In the genomic region with DNA sequence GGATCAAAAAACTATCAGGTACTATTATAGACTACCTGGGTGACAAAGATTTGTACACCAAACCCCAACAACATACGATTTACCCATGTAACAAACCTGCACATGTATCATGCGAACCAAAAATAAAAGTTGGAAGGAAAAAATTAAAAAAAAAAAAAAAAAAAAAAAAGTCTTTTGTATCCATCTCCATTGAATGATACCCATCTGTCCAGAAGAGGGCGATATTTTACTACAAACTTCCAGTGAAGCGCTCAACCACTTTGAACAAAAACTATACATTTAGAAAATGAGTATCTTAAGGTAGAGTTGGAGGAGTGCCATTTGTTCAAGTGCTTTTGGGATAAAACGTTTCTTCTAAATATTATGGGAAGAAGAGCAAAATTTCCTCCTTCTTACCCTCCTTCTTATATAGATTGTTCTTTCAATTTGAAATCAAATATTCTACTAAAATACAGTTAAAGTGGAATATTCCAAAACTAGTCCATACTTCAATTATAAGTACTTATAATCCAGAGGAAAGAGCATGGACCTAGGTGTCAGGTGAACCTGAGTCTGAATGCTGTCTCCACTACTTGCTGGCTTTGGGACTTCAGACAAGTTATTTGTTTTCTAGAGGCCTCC, we compare ENCODE assay signal across 8 cellular contexts. TPM values are rescaled to one million over a fixed set of nuclear protein-coding genes. Genes with fewer than 3 reads are reported as not detected.
DNase-seq lines count a peak whose midpoint lies in the region; ATAC-seq and TF ChIP-seq lines count a peak whose summit lies in the region.

No MANE protein-coding gene starts in this region.

- H2AFZ ChIP-seq in H9 (ENCODE audit: low read length) = no peak overlapping the region

- H3K79me2 ChIP-seq in H9 (ENCODE audit: insufficient read depth, low read length) = no peaks in the 10 kb centered on the region

- no peak overlapping the region for H3T11ph ChIP-seq in H9 (ENCODE audit: low read length)

- DNase-seq in BE2C = no peak
- no peak for DNase-seq in H9
- peak; percentile 50 for DNase-seq in NCI-H526 treated with DMSO at 0.1 percent for 48 hours (lab: John Stamatoyannopoulos, UW)
- DNase-seq in cardiac fibroblast (ENCODE audit: low read depth in 2 of 2) = peak; percentile 71 to 74
- no peak for DNase-seq in right lobe of liver
- no peak for DNase-seq in cerebellar nuclear complex (lab: John Stamatoyannopoulos, UW)
- DNase-seq in OCI-M2 (lab: John Stamatoyannopoulos, UW; ENCODE audit: unreplicated experiment) = no peak

- H3K79me1 ChIP-seq in H9 (ENCODE audit: insufficient read depth, low read depth, low read length, poor library complexity, severe bottlenecking) = no peaks in the 10 kb centered on the region

- no peak overlapping the region for H3K4me3 Mint-ChIP-seq in H9

- no peaks in the 10 kb centered on the region; a peak in 1 of 5 replicates for H3K9me3 Mint-ChIP-seq in H9

- H3K36me3 ChIP-seq in BE2C = no peaks in the 10 kb centered on the region
- H3K36me3 ChIP-seq in right lobe of liver = no peaks in the 10 kb centered on the region

- no peaks in the 10 kb centered on the region for H3K27me3 ChIP-seq in BE2C
- no peaks in the 10 kb centered on the region for H3K27me3 ChIP-seq in H9 (ENCODE audit: insufficient read depth, low read length)
- H3K27me3 ChIP-seq in right lobe of liver = no peaks in the 10 kb centered on the region

- H2BK12ac ChIP-seq in H9 (ENCODE audit: insufficient read length, low read depth, low read length) = no peak overlapping the region

- no peak overlapping the region for H4K8ac ChIP-seq in H9 (replicated peaks; ENCODE audit: insufficient read length, low read depth, low read length)

- no peaks in the 10 kb centered on the region for H3K4me1 Mint-ChIP-seq in H9

- no peak overlapping the region for H2BK5ac ChIP-seq in H9 (ENCODE audit: insufficient read length, low read length)

- no peak overlapping the region for H2BK20ac ChIP-seq in H9 (ENCODE audit: low read depth, low read length, poor library complexity, severe bottlenecking)

- H3K36me3 Mint-ChIP-seq in H9 (ENCODE audit: insufficient read depth in 1 of 3, low read depth in 3 of 3) = peaks cover 0 to 5% (median 0%) of the 10 kb centered on the region in 3 experiments; a peak in 1 of 7 replicates

- H4K91ac ChIP-seq in H9 (ENCODE audit: insufficient read length, low read depth, low read length) = no peak overlapping the region

- no peak overlapping the region for H2AK5ac ChIP-seq in H9 (ENCODE audit: insufficient read length, low read length)

- H3K4me1 ChIP-seq in BE2C (no peaks in the 10 kb centered on the region), H9 (ENCODE audit: insufficient read depth, low read length) (no peaks in the 10 kb centered on the region), right lobe of liver (no peaks in the 10 kb centered on the region)

- no peak for TF ChIP-seq POLR2A in right lobe of liver (IDR thresholded peaks at IDR 0.05)

- ATAC-seq in right lobe of liver (peak; percentile 59 to 73 (median 69)), GM21737 (IDR thresholded peaks at IDR 0.05; ENCODE audit: unreplicated experiment) (no peak)

- H3K18ac ChIP-seq in H9 (ENCODE audit: insufficient read length, low read depth, low read length) = no peak overlapping the region

- H3K27ac ChIP-seq in H9 (ENCODE audit: insufficient read length, low read depth, low read length) (no peak overlapping the region), right lobe of liver (no peak overlapping the region)

- H3K4me2 ChIP-seq in H9 (ENCODE audit: insufficient read depth, insufficient read length, low read length) = no peak overlapping the region

- no peak overlapping the region for H3K4ac ChIP-seq in H9 (ENCODE audit: low read depth, low read length)

- H3K9ac ChIP-seq in H9 (ENCODE audit: extremely low read depth, insufficient read length, low read length) = no peak overlapping the region

- H3K4me3 ChIP-seq in BE2C (ENCODE audit: low read depth, low read length) (no peak overlapping the region), cardiac fibroblast (replicated peaks in 1 of 2; ENCODE audit: low read depth in 2 of 2, low read length in 2 of 2) (no peak overlapping the region), right lobe of liver (no peak overlapping the region)

- H4K5ac ChIP-seq in H9 (ENCODE audit: insufficient read length, low read depth, low read length) = no peak overlapping the region

- intact Hi-C loops in right lobe of liver (cut with DNase I) = loop anchor here in 1 of 2 donors (5.0 kb wide), 1 partner anchor 511 kb away; no protein-coding TSS in a partner anchor

- H4K20me1 ChIP-seq in H9 (ENCODE audit: control insufficient read depth, insufficient read depth, insufficient read length) = no peaks in the 10 kb centered on the region

- peak; percentile 39 for TF ChIP-seq CTCF in BE2C (IDR thresholded peaks at IDR 0.05; ENCODE audit: low read depth, low read length)
- TF ChIP-seq CTCF in H9 (conservative IDR thresholded peaks at IDR 0.05) = peak; percentile 75
- TF ChIP-seq CTCF in cardiac fibroblast (IDR thresholded peaks at IDR 0.05; ENCODE audit: low read depth, low read length) = peak; percentile 52
- TF ChIP-seq CTCF in right lobe of liver (IDR thresholded peaks at IDR 0.05) = peak; percentile 37 to 66 (median 64)

- no peak overlapping the region for H3K56ac ChIP-seq in H9 (ENCODE audit: insufficient read length, low read depth, low read length)

- no peak overlapping the region for H3K14ac ChIP-seq in H9 (ENCODE audit: insufficient read depth, low read length)

- H3K27ac Mint-ChIP-seq in H9 = no peak overlapping the region

- no peaks in the 10 kb centered on the region for H3K23me2 ChIP-seq in H9 (ENCODE audit: insufficient read length, low read depth, low read length, poor library complexity, severe bottlenecking)

- no peaks in the 10 kb centered on the region for H3K27me3 Mint-ChIP-seq in H9 (ENCODE audit: low read depth)

- no CpG with 5 or more reads among the region's 5 CpGs for WGBS in H9 (ENCODE audit: extremely low coverage, insufficient read length, low lambda C conversion rate)
- WGBS in right lobe of liver (ENCODE audit: insufficient coverage, low coverage, low lambda C conversion rate, missing lambda C conversion rate) = 3% methylated on average over 3 of the region's 5 CpGs

- H2BK15ac ChIP-seq in H9 (ENCODE audit: low read depth, low read length) = no peak overlapping the region

- no peak overlapping the region for H2BK120ac ChIP-seq in H9 (ENCODE audit: low read depth, low read length, poor library complexity, severe bottlenecking)

- no peaks in the 10 kb centered on the region for H3K9me3 ChIP-seq in BE2C
- H3K9me3 ChIP-seq in H9 (ENCODE audit: control insufficient read depth, low read depth, low read length) = no peaks in the 10 kb centered on the region
- no peaks in the 10 kb centered on the region for H3K9me3 ChIP-seq in right lobe of liver

- H3K23ac ChIP-seq in H9 (ENCODE audit: insufficient read length, low read depth, low read length) = no peak overlapping the region

RNA-seq across cellular contexts. Expression of a gene that starts 23.3 kb away (rescaled TPM):
- polyA plus RNA-seq in BE2C (2012; ENCODE audit: insufficient read depth, insufficient read length, low read depth) = 26.3 TPM
- 19.9 and 20.9 TPM in 2 replicates for total RNA-seq in H9 (2021)
- total RNA-seq in right lobe of liver = 10 to 100 TPM; 10.3 to 19.3 (median 14.2) TPM

Comparison
In these comparisons a context has a peak if more than half of its experiments do, and no peak if none do; other contexts are left out.
1. DNase-seq: peak in NCI-H526 treated with DMSO at 0.1 percent for 48 hours (single experiment) and cardiac fibroblast (2 of 2); none in BE2C (single experiment), H9 (single experiment), right lobe of liver (0 of 3), cerebellar nuclear complex (0 of 2) and OCI-M2 (single experiment).
2. Peak in every context shown above with its lines, with median percentiles within 50 percentile points of each other: CTCF ChIP-seq.